In the genomic region with DNA sequence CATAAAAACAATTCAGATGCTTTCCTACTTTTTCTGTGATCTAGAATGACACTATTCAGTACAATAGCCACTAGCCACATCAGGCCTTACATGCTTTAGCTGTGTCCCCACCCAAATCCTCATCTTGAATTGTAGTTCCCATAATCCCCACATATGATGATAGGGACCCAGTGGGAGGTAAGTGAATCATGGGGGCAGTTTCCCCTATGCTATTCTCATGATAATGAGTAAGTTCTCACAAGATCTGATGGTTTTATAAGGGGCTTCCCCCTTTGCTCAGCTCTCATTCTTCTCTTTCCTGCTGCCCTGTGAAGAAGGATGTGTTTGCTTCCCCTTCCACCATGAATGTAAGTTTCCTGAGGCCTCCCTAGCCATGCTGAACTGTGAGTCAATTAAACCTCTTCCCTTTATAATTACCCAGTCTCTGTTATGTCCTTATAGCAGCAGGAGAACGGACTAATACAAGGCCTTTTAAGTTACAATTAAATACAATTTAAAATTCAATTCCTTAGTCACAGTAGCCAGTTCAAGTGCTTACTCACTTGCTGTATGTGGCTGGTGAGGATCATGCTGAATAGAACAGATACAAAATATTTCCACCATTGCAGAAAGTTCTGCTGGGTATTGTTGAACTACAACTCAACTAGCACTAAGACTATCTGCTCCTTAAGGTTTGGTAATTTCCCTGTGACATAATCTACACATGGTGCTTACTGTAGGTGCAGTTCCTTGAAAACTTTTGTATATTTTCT, we compare ENCODE assay signal across 23 cellular contexts.
"Had no signal": no experiment of that assay in that cellular context is flagged by ENCODE, and none has a peak within 500 bp of the region (broad histone marks: within the 10 kb centered on the region; RNA-seq: fewer than 3 reads in every experiment).

No MANE protein-coding gene starts in this region.

- H3K4me1 Mint-ChIP-seq: activated CD4-positive, alpha-beta memory T cell treated with anti-CD3 and anti-CD28 coated beads, Interleukin-2, amount 10 ng/mL, durations not matched to agents 7 days and 5 days; activated CD4-positive, alpha-beta T cell treated with anti-CD3 and anti-CD28 coated beads, Interleukin-2, amount 10 ng/mL, durations not matched to agents 24 days and 14 days had no signal

- H3K27me3 Mint-ChIP-seq: activated CD4-positive, alpha-beta memory T cell treated with anti-CD3 and anti-CD28 coated beads, Interleukin-2, amount 10 ng/mL, durations not matched to agents 7 days and 5 days; activated CD4-positive, alpha-beta T cell treated with anti-CD3 and anti-CD28 coated beads, Interleukin-2, amount 10 ng/mL, durations not matched to agents 24 days and 14 days; effector memory CD8-positive, alpha-beta T cell; natural killer cell treated with Interleukin-12 subunit alpha and Interleukin-12 subunit beta and Interleukin-15 and Interleukin-18, amount 100 ng/mL, for 72 hours; progenitor cell of endocrine pancreas; stimulated activated naive CD8-positive, alpha-beta T cell treated with anti-CD3 and anti-CD28 coated beads, Interleukin-15, Interleukin-2, amounts not matched to agents 100 ng/mL and 50 ng/mL, for 24 hours had no signal

- H3K27ac Mint-ChIP-seq: activated CD4-positive, alpha-beta memory T cell treated with anti-CD3 and anti-CD28 coated beads, Interleukin-2, amount 10 ng/mL, durations not matched to agents 7 days and 5 days; activated CD4-positive, alpha-beta T cell treated with anti-CD3 and anti-CD28 coated beads, Interleukin-2, amount 10 ng/mL, durations not matched to agents 24 days and 14 days; activated naive CD4-positive, alpha-beta T cell treated with anti-CD3 and anti-CD28 coated beads for 36 hours; natural killer cell treated with Interleukin-12 subunit alpha and Interleukin-12 subunit beta and Interleukin-15 and Interleukin-18, amount 100 ng/mL, for 72 hours; progenitor cell of endocrine pancreas; stimulated activated naive CD8-positive, alpha-beta T cell treated with anti-CD3 and anti-CD28 coated beads, Interleukin-15, Interleukin-2, amounts not matched to agents 100 ng/mL and 50 ng/mL, for 24 hours; WTC11 had no signal

- H3K4me3 Mint-ChIP-seq: activated CD4-positive, alpha-beta memory T cell treated with anti-CD3 and anti-CD28 coated beads, Interleukin-2, amount 10 ng/mL, durations not matched to agents 7 days and 5 days; activated CD4-positive, alpha-beta T cell treated with anti-CD3 and anti-CD28 coated beads, Interleukin-2, amount 10 ng/mL, durations not matched to agents 24 days and 14 days; activated naive CD4-positive, alpha-beta T cell treated with anti-CD3 and anti-CD28 coated beads for 36 hours; effector memory CD8-positive, alpha-beta T cell; natural killer cell treated with Interleukin-12 subunit alpha and Interleukin-12 subunit beta and Interleukin-15 and Interleukin-18, amount 100 ng/mL, for 72 hours; stimulated activated naive CD8-positive, alpha-beta T cell treated with anti-CD3 and anti-CD28 coated beads, Interleukin-15, Interleukin-2, amounts not matched to agents 100 ng/mL and 50 ng/mL, for 24 hours; WTC11 had no signal

- DNase-seq: activated CD4-positive, alpha-beta memory T cell treated with anti-CD3 and anti-CD28 coated beads, Interleukin-2, amount 10 ng/mL, durations not matched to agents 7 days and 5 days; activated CD4-positive, alpha-beta T cell treated with anti-CD3 and anti-CD28 coated beads, Interleukin-2, amount 10 ng/mL, durations not matched to agents 24 days and 14 days; activated effector memory CD4-positive, alpha-beta T cell treated with Interleukin-2 at 50 U/mL for 16 hours; activated naive CD4-positive, alpha-beta T cell treated with anti-CD3 and anti-CD28 coated beads for 36 hours; activated T-cell treated with anti-CD3 and anti-CD28 coated beads, Interleukin-2, amount 50 U/mL, for 1 hour; adrenal gland; brain microvascular endothelial cell; central memory CD4-positive, alpha-beta T cell; dorsolateral prefrontal cortex; effector memory CD8-positive, alpha-beta T cell; hippocampal formation; left ventricle myocardium superior; midbrain; stimulated activated CD4-positive, alpha-beta T cell treated with anti-CD3 and anti-CD28 coated beads, Interleukin-4, amount 100 ng/mL, for 1 hour; T-helper 9 cell had no signal

- H3K4me3 ChIP-seq: adrenal gland, ascending aorta, dorsolateral prefrontal cortex, esophagus muscularis mucosa, suprapubic skin, tibial nerve had no signal

- H3K9me3 Mint-ChIP-seq: effector memory CD8-positive, alpha-beta T cell; natural killer cell treated with Interleukin-12 subunit alpha and Interleukin-12 subunit beta and Interleukin-15 and Interleukin-18, amount 100 ng/mL, for 72 hours had no signal

- ATAC-seq: effector memory CD8-positive, alpha-beta T cell; left ventricle myocardium superior; natural killer cell treated with Interleukin-12 subunit alpha and Interleukin-12 subunit beta and Interleukin-15 and Interleukin-18, amount 100 ng/mL, for 72 hours; WTC11 had no signal
